In the genomic region with DNA sequence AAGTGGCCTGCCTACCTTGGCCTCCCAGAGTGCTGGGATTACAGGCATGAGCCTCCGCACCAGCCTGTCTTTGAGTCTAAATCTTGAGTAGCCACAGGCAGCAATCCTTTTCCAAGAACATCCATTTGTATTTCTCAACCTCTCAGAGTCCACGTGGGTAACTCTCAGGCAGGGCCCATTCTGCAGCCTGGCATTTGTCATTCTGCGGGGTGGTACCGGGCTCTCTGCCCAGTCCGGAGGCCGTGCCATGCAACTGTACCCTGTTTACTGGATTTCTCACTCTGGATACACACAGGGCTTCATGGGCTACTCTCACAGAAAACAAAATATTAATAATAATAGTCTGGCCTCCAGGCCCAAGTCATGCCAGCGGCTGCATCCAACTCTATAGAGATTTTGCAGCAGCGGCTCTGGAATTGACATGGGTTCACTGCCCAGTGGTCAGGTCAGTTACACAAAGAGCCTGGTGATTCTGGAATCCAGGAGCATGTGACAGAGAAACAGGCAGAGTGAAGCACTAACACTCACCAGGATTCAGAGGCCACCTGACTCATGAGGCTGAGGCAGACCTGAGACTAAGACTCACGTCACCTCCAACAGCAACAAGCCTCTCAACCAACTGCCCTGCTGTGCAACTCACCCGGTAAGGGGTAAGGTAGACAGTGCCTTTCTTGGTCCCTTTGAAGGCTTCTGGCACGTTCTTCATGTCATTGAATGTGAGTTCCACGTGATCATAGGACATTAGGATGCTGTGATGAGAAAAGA, we compare ENCODE assay signal across 18 cellular contexts. TPM values are rescaled to one million over a fixed set of nuclear protein-coding genes. Genes with fewer than 3 reads are reported as not detected.
DNase-seq lines count a peak whose midpoint lies in the region; ATAC-seq, FAIRE-seq and TF ChIP-seq lines count a peak whose summit lies in the region.
"Had no signal": no experiment of that assay in that cellular context is flagged by ENCODE, and none has a peak within 500 bp of the region (broad histone marks: within the 10 kb centered on the region; RNA-seq: fewer than 3 reads in every experiment).

No MANE protein-coding gene starts in this region.

- FAIRE-seq in astrocyte (lab: Jason Lieb, UNC): no peak
- FAIRE-seq: frontal cortex had no signal

- H3K4me2 ChIP-seq in astrocyte (ENCODE audit: low read length): no peak overlapping the region
- H3K4me2 ChIP-seq: GM23338 had no signal

- H2AFZ ChIP-seq in astrocyte (ENCODE audit: low read depth, low read length): no peak overlapping the region
- H2AFZ ChIP-seq: GM23338 had no signal

- TF ChIP-seq POLR2A in erythroblast (IDR thresholded peaks at IDR 0.05; ENCODE audit: low read length): no peak

- peaks cover 6% of the 10 kb centered on the region for H4K20me1 ChIP-seq in astrocyte (ENCODE audit: insufficient read depth, low read length)

- no peak overlapping the region for H3K27ac Mint-ChIP-seq in astrocyte (ENCODE audit: unreplicated experiment)
- no peak overlapping the region for H3K27ac Mint-ChIP-seq in effector memory CD8-positive, alpha-beta T cell
- no peak overlapping the region for H3K27ac Mint-ChIP-seq in stimulated activated memory B cell treated with anti-CD40 and anti-IgM and Interleukin-4, amounts not matched to agents 10 μg/mL and 1 μg/mL and 100 μg/mL, for 72 hours
- H3K27ac Mint-ChIP-seq: activated CD4-positive, alpha-beta T cell treated with anti-CD3 and anti-CD28 coated beads, Interleukin-2, amount 10 ng/mL, durations not matched to agents 7 days and 5 days; GM23338; stimulated activated naive CD8-positive, alpha-beta T cell treated with anti-CD3 and anti-CD28 coated beads, Interleukin-15, amount 100 ng/mL, for 72 hours had no signal

- H3K27ac ChIP-seq in astrocyte (ENCODE audit: low read depth, low read length): peak overlapping the region; percentile 67

- no peak for ATAC-seq in effector memory CD8-positive, alpha-beta T cell (replicated peaks)
- no peak for ATAC-seq in stimulated activated memory B cell treated with anti-CD40 and anti-IgM and Interleukin-4, amounts not matched to agents 10 μg/mL and 1 μg/mL and 100 μg/mL, for 72 hours
- ATAC-seq: activated T-cell treated with anti-CD3 and anti-CD28 coated beads, Interleukin-2, amount 50 U/mL, for 4 hours; GM23338; naive thymus-derived CD8-positive, alpha-beta T cell; stimulated activated naive CD8-positive, alpha-beta T cell treated with anti-CD3 and anti-CD28 coated beads, Interleukin-15, amount 100 ng/mL, for 72 hours had no signal

- no peaks in the 10 kb centered on the region for H3K9me3 ChIP-seq in astrocyte (ENCODE audit: insufficient read depth, low read depth, low read length)

- H3K4me1 Mint-ChIP-seq in astrocyte (ENCODE audit: low read depth, unreplicated experiment): peaks cover 9% of the 10 kb centered on the region
- H3K4me1 Mint-ChIP-seq in effector memory CD8-positive, alpha-beta T cell (ENCODE audit: low read depth in 2 of 2): peaks cover 18 to 23% of the 10 kb centered on the region in 2 donors
- peaks cover 36% of the 10 kb centered on the region for H3K4me1 Mint-ChIP-seq in stimulated activated memory B cell treated with anti-CD40 and anti-IgM and Interleukin-4, amounts not matched to agents 10 μg/mL and 1 μg/mL and 100 μg/mL, for 72 hours

- H3K27me3 ChIP-seq in astrocyte (ENCODE audit: insufficient read depth, low read length): no peaks in the 10 kb centered on the region

- DNase-seq in ELR (ENCODE audit: low read depth): peak; percentile 42
- DNase-seq in astrocyte (ENCODE audit: low read depth): peak; percentile 63
- peak; percentile 47 for DNase-seq in kidney tubule cell (ENCODE audit: low spot score)
- peak; percentile 99 for DNase-seq in retinal pigment epithelial cell (ENCODE audit: low read depth)
- no peak for DNase-seq in central memory CD4-positive, alpha-beta T cell
- DNase-seq in effector memory CD8-positive, alpha-beta T cell: no peak
- DNase-seq in erythroblast (lab: John Stamatoyannopoulos, UW): no peak
- DNase-seq: activated CD4-positive, alpha-beta T cell treated with anti-CD3 and anti-CD28 coated beads, Interleukin-2, amount 10 ng/mL, durations not matched to agents 7 days and 5 days; activated T-cell treated with anti-CD3 and anti-CD28 coated beads, Interleukin-2, amount 50 U/mL, for 4 hours; effector memory CD4-positive, alpha-beta T cell; islet precursor cell; naive thymus-derived CD8-positive, alpha-beta T cell; SHP77 treated with DMSO at 0.1 percent for 48 hours; stimulated activated naive CD8-positive, alpha-beta T cell treated with anti-CD3 and anti-CD28 coated beads, Interleukin-15, amount 100 ng/mL, for 72 hours had no signal

- peaks cover 7% of the 10 kb centered on the region for H3K79me2 ChIP-seq in astrocyte (ENCODE audit: insufficient read depth, low read length)

- no peaks in the 10 kb centered on the region for H3K9me3 Mint-ChIP-seq in astrocyte (ENCODE audit: unreplicated experiment)
- no peaks in the 10 kb centered on the region for H3K9me3 Mint-ChIP-seq in effector memory CD8-positive, alpha-beta T cell
- H3K9me3 Mint-ChIP-seq in stimulated activated memory B cell treated with anti-CD40 and anti-IgM and Interleukin-4, amounts not matched to agents 10 μg/mL and 1 μg/mL and 100 μg/mL, for 72 hours: no peaks in the 10 kb centered on the region
- H3K9me3 Mint-ChIP-seq: activated CD4-positive, alpha-beta T cell treated with anti-CD3 and anti-CD28 coated beads, Interleukin-2, amount 10 ng/mL, durations not matched to agents 7 days and 5 days; activated T-cell treated with anti-CD3 and anti-CD28 coated beads, Interleukin-2, amount 50 U/mL, for 4 hours; GM23338; naive thymus-derived CD8-positive, alpha-beta T cell; stimulated activated naive CD8-positive, alpha-beta T cell treated with anti-CD3 and anti-CD28 coated beads, Interleukin-15, amount 100 ng/mL, for 72 hours had no signal

- H3K36me3 ChIP-seq in astrocyte (ENCODE audit: insufficient read depth, low read length): peaks cover 10% of the 10 kb centered on the region

- TF ChIP-seq CTCF in astrocyte (IDR thresholded peaks at IDR 0.05; ENCODE audit: insufficient read depth, low read depth, low read length) (no peak), retinal pigment epithelial cell (conservative IDR thresholded peaks at IDR 0.05; ENCODE audit: low read depth, low read length) (no peak)

- H3K27me3 Mint-ChIP-seq in astrocyte (ENCODE audit: low read depth, unreplicated experiment): no peaks in the 10 kb centered on the region
- no peaks in the 10 kb centered on the region for H3K27me3 Mint-ChIP-seq in effector memory CD8-positive, alpha-beta T cell
- no peaks in the 10 kb centered on the region for H3K27me3 Mint-ChIP-seq in stimulated activated memory B cell treated with anti-CD40 and anti-IgM and Interleukin-4, amounts not matched to agents 10 μg/mL and 1 μg/mL and 100 μg/mL, for 72 hours
- H3K27me3 Mint-ChIP-seq: activated CD4-positive, alpha-beta T cell treated with anti-CD3 and anti-CD28 coated beads, Interleukin-2, amount 10 ng/mL, durations not matched to agents 7 days and 5 days; naive thymus-derived CD8-positive, alpha-beta T cell; stimulated activated naive CD8-positive, alpha-beta T cell treated with anti-CD3 and anti-CD28 coated beads, Interleukin-15, amount 100 ng/mL, for 72 hours had no signal

- H3K36me3 Mint-ChIP-seq in astrocyte (ENCODE audit: low read depth, unreplicated experiment): peaks cover 21% of the 10 kb centered on the region
- peaks cover 46% of the 10 kb centered on the region for H3K36me3 Mint-ChIP-seq in effector memory CD8-positive, alpha-beta T cell (ENCODE audit: insufficient read depth)
- H3K36me3 Mint-ChIP-seq in stimulated activated memory B cell treated with anti-CD40 and anti-IgM and Interleukin-4, amounts not matched to agents 10 μg/mL and 1 μg/mL and 100 μg/mL, for 72 hours: peaks cover 34% of the 10 kb centered on the region

- H3K4me3 ChIP-seq in astrocyte (ENCODE audit: insufficient read depth, low read depth, low read length) (no peak overlapping the region), retinal pigment epithelial cell (ENCODE audit: low read length) (no peak overlapping the region)
- H3K4me3 ChIP-seq: GM23338, skin epidermis had no signal

- peaks cover 31% of the 10 kb centered on the region for H3K4me1 ChIP-seq in astrocyte (ENCODE audit: insufficient read depth, low read length)

- peak overlapping the region; percentile 54 for H3K9ac ChIP-seq in astrocyte (ENCODE audit: low read length)

- H3K4me3 Mint-ChIP-seq in astrocyte (ENCODE audit: unreplicated experiment): no peak overlapping the region
- H3K4me3 Mint-ChIP-seq in effector memory CD8-positive, alpha-beta T cell: no peak overlapping the region
- no peak overlapping the region for H3K4me3 Mint-ChIP-seq in stimulated activated memory B cell treated with anti-CD40 and anti-IgM and Interleukin-4, amounts not matched to agents 10 μg/mL and 1 μg/mL and 100 μg/mL, for 72 hours
- H3K4me3 Mint-ChIP-seq: activated CD4-positive, alpha-beta T cell treated with anti-CD3 and anti-CD28 coated beads, Interleukin-2, amount 10 ng/mL, durations not matched to agents 7 days and 5 days; activated T-cell treated with anti-CD3 and anti-CD28 coated beads, Interleukin-2, amount 50 U/mL, for 4 hours; GM23338; stimulated activated naive CD8-positive, alpha-beta T cell treated with anti-CD3 and anti-CD28 coated beads, Interleukin-15, amount 100 ng/mL, for 72 hours had no signal

RNA-seq across cellular contexts. Expression of a gene that starts 4.0 kb away (rescaled TPM):
- total RNA-seq in astrocyte: 65.6 and 72.6 TPM in 2 replicates

RNA-seq across cellular contexts. Expression of a gene that starts 6.9 kb away (rescaled TPM):
- total RNA-seq in astrocyte: 2.5 and 2.7 TPM in 2 replicates

RNA-seq across cellular contexts. Expression of a gene that starts 27.3 kb away (rescaled TPM):
- 5.6 and 5.9 TPM in 2 replicates for total RNA-seq in astrocyte

RNA-seq across cellular contexts. Expression of a gene that starts 45.6 kb away (rescaled TPM):
- total RNA-seq in astrocyte: 15.4 and 20.1 TPM in 2 replicates

RNA-seq across cellular contexts. Expression of a gene that starts 53.6 kb away (rescaled TPM):
- 58.9 and 65.6 TPM in 2 replicates for total RNA-seq in astrocyte

Comparison
In these comparisons a context has a peak if more than half of its experiments do, and no peak if none do; other contexts are left out.
1. DNase-seq: peak in ELR (single experiment), astrocyte (single experiment), kidney tubule cell (single experiment) and retinal pigment epithelial cell (single experiment); none in central memory CD4-positive, alpha-beta T cell (single experiment), effector memory CD8-positive, alpha-beta T cell (0 of 3) and erythroblast (0 of 2).